24 cellular contexts compared by ENCODE assay signal in the genomic region with DNA sequence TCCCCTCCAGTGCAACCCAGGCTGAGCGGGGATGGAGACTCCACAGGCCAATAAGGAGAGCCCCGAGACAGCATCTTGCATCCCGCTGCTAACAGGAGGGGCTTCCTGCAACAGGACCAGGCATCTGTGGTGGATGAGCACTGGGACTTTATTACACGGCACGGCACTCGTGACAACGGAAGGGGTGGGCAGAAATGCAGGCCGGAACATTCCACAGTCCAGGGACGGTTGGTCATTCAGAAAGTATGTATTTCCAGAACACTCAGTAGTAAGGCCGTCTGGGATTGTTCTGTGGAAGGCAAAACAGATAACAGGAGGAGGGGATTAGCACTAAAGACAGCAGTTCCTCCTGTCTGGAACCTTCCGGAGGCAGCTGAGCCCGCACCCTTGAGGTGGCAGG. TPM values are rescaled to one million over a fixed set of nuclear protein-coding genes. Genes with fewer than 3 reads are reported as not detected.
DNase-seq lines count a peak whose midpoint lies in the region; ATAC-seq and TF ChIP-seq lines count a peak whose summit lies in the region.
"Had no signal": no experiment of that assay in that cellular context is flagged by ENCODE, and none has a peak within 500 bp of the region (broad histone marks: within the 10 kb centered on the region; RNA-seq: fewer than 3 reads in every experiment).

No MANE protein-coding gene starts in this region.

- H3K9me3 ChIP-seq in left lung (no peaks in the 10 kb centered on the region), Peyer's patch (no peaks in the 10 kb centered on the region)
- H3K9me3 ChIP-seq: MG63, suprapubic skin had no signal

- peaks cover 20% of the 10 kb centered on the region for H3K27me3 Mint-ChIP-seq in activated CD4-positive, alpha-beta T cell treated with anti-CD3 and anti-CD28 coated beads, Interleukin-2, amount 10 ng/mL, durations not matched to agents 7 days and 5 days
- H3K27me3 Mint-ChIP-seq in brain = peaks cover 7% of the 10 kb centered on the region

- peak overlapping the region; percentile 38 for H3K27ac Mint-ChIP-seq in activated CD4-positive, alpha-beta T cell treated with anti-CD3 and anti-CD28 coated beads, Interleukin-2, amount 10 ng/mL, durations not matched to agents 7 days and 5 days
- H3K27ac Mint-ChIP-seq in brain = peak overlapping the region in 3 of 5 experiments; percentile 31 to 83 (median 70)
- H3K27ac Mint-ChIP-seq: activated naive CD8-positive, alpha-beta T cell treated with anti-CD3 and anti-CD28 coated beads for 36 hours; activated T-helper 1 cell treated with anti-CD3 and anti-CD28 coated beads, Interleukin-12 subunit alpha, Interleukin-12 subunit beta, Interleukin-2, Interleukin-4 antibody, amounts not matched to agents 30 ng/mL and 10 ng/mL and 1 ng/mL, durations not matched to agents 14 hours and 24 hours and 36 hours; CD4-positive, alpha-beta T cell; effector memory CD8-positive, alpha-beta T cell; neural progenitor cell had no signal

- H3K4me3 ChIP-seq in left lung (no peak overlapping the region), Peyer's patch (no peak overlapping the region)
- H3K4me3 ChIP-seq: MG63, neural progenitor cell, suprapubic skin had no signal

- no peak overlapping the region for H3K27ac ChIP-seq in left lung
- H3K27ac ChIP-seq in Peyer's patch = no peak overlapping the region
- H3K27ac ChIP-seq: neural progenitor cell, suprapubic skin had no signal

- CTCF ChIA-PET in activated CD4-positive, alpha-beta T cell treated with anti-CD3 and anti-CD28 coated beads, Interleukin-2, amount 10 ng/mL, durations not matched to agents 7 days and 5 days (lab: Charles Lee) = interaction anchor here (1.1 kb wide), 1 partner anchor 12 kb away, joined by 3 read pairs; no protein-coding TSS in a partner anchor

- TF ChIP-seq POLR2A in Peyer's patch (IDR thresholded peaks at IDR 0.05) = no peak

- H3K4me1 Mint-ChIP-seq in activated CD4-positive, alpha-beta T cell treated with anti-CD3 and anti-CD28 coated beads, Interleukin-2, amount 10 ng/mL, durations not matched to agents 7 days and 5 days = peaks cover 3% of the 10 kb centered on the region
- peaks cover 29% of the 10 kb centered on the region for H3K4me1 Mint-ChIP-seq in brain

- DNase-seq in activated CD4-positive, alpha-beta T cell treated with anti-CD3 and anti-CD28 coated beads, Interleukin-2, amount 10 ng/mL, durations not matched to agents 7 days and 5 days = no peak
- DNase-seq in activated CD4-positive, alpha-beta T cell treated with anti-CD3 and anti-CD28 coated beads for 4 hours = no peak
- peak; percentile 86 for DNase-seq in iris pigment epithelial cell (ENCODE audit: low read depth)
- no peak for DNase-seq in left lung
- no peak for DNase-seq in Peyer's patch
- DNase-seq in ecto neural progenitor cell (ENCODE audit: low spot score) = no peak
- DNase-seq: activated naive CD8-positive, alpha-beta T cell treated with anti-CD3 and anti-CD28 coated beads for 36 hours; CD4-positive, alpha-beta T cell; central memory CD4-positive, alpha-beta T cell; effector memory CD8-positive, alpha-beta T cell; hypothalamus; mesendoderm; MG63; NCI-H748 treated with DMSO at 0.1 percent for 48 hours; OCI-M1 had no signal

- intact Hi-C loops in left lung (cut with DNase I) = no loop called here

- H3K4me3 Mint-ChIP-seq in activated CD4-positive, alpha-beta T cell treated with anti-CD3 and anti-CD28 coated beads, Interleukin-2, amount 10 ng/mL, durations not matched to agents 7 days and 5 days = no peak overlapping the region
- H3K4me3 Mint-ChIP-seq in brain = no peak overlapping the region
- H3K4me3 Mint-ChIP-seq: activated naive CD8-positive, alpha-beta T cell treated with anti-CD3 and anti-CD28 coated beads for 36 hours; activated T-helper 1 cell treated with anti-CD3 and anti-CD28 coated beads, Interleukin-12 subunit alpha, Interleukin-12 subunit beta, Interleukin-2, Interleukin-4 antibody, amounts not matched to agents 30 ng/mL and 10 ng/mL and 1 ng/mL, durations not matched to agents 14 hours and 24 hours and 36 hours; CD4-positive, alpha-beta T cell; effector memory CD8-positive, alpha-beta T cell; neural progenitor cell had no signal

- H3K27me3 ChIP-seq in left lung (peaks cover 0 to 33% of the 10 kb centered on the region in 2 donors), Peyer's patch (no peaks in the 10 kb centered on the region)
- H3K27me3 ChIP-seq: neural progenitor cell had no signal

- no peaks in the 10 kb centered on the region for H3K9me3 Mint-ChIP-seq in activated CD4-positive, alpha-beta T cell treated with anti-CD3 and anti-CD28 coated beads, Interleukin-2, amount 10 ng/mL, durations not matched to agents 7 days and 5 days
- peaks cover 0 to 3% (median 0%) of the 10 kb centered on the region in 5 experiments for H3K9me3 Mint-ChIP-seq in brain
- H3K9me3 Mint-ChIP-seq: activated naive CD8-positive, alpha-beta T cell treated with anti-CD3 and anti-CD28 coated beads for 36 hours; activated T-helper 1 cell treated with anti-CD3 and anti-CD28 coated beads, Interleukin-12 subunit alpha, Interleukin-12 subunit beta, Interleukin-2, Interleukin-4 antibody, amounts not matched to agents 30 ng/mL and 10 ng/mL and 1 ng/mL, durations not matched to agents 14 hours and 24 hours and 36 hours; CD4-positive, alpha-beta T cell; effector memory CD8-positive, alpha-beta T cell; neural progenitor cell had no signal

- H3K36me3 ChIP-seq in left lung (peaks cover 0 to 69% of the 10 kb centered on the region in 2 donors), Peyer's patch (peaks cover 0 to 60% (median 0%) of the 10 kb centered on the region in 3 donors)
- H3K36me3 ChIP-seq: neural progenitor cell had no signal

- no peak for ATAC-seq in left lung
- ATAC-seq in GM21367 (IDR thresholded peaks at IDR 0.05; ENCODE audit: unreplicated experiment) = no peak
- ATAC-seq: effector memory CD8-positive, alpha-beta T cell; HCT116 had no signal

- H3K4me1 ChIP-seq in left lung = peaks cover 0 to 7% of the 10 kb centered on the region in 2 donors
- peaks cover 0 to 27% (median 5%) of the 10 kb centered on the region in 4 donors for H3K4me1 ChIP-seq in Peyer's patch
- H3K4me1 ChIP-seq: neural progenitor cell had no signal

- POLR2A ChIA-PET in activated CD4-positive, alpha-beta T cell treated with anti-CD3 and anti-CD28 coated beads, Interleukin-2, amount 10 ng/mL, durations not matched to agents 7 days and 5 days (lab: Charles Lee) = no interaction called here

- H3K36me3 Mint-ChIP-seq in activated CD4-positive, alpha-beta T cell treated with anti-CD3 and anti-CD28 coated beads, Interleukin-2, amount 10 ng/mL, durations not matched to agents 7 days and 5 days (ENCODE audit: low read depth) = peaks cover 10% of the 10 kb centered on the region
- peaks cover 23% of the 10 kb centered on the region for H3K36me3 Mint-ChIP-seq in brain

- no peak for TF ChIP-seq CTCF in brain (conservative IDR thresholded peaks at IDR 0.05)
- TF ChIP-seq CTCF in left lung (IDR thresholded peaks at IDR 0.05) = no peak
- TF ChIP-seq CTCF in Peyer's patch (IDR thresholded peaks at IDR 0.05) = no peak

RNA-seq across cellular contexts. Expression of a gene that starts 3.3 kb away (rescaled TPM):
- total RNA-seq in activated CD4-positive, alpha-beta T cell treated with anti-CD3 and anti-CD28 coated beads, Interleukin-2, amount 10 ng/mL, durations not matched to agents 7 days and 5 days = not detected
- polyA plus RNA-seq in brain (ENCODE audit: insufficient read depth, low read depth, low replicate concordance) = 0.51 TPM
- total RNA-seq in left lung (under 1 TPM; 0.55 to 0.65 TPM), Peyer's patch (100 to 1,000 TPM in 3 of 4 donors, 10 to 100 TPM in 1; 31.4 to 534 (median 463) TPM)
- total RNA-seq: A172; activated CD8-positive, alpha-beta memory T cell treated with anti-CD3 and anti-CD28 coated beads for 36 hours; activated naive CD8-positive, alpha-beta T cell treated with anti-CD3 and anti-CD28 coated beads for 36 hours; activated T-helper 1 cell treated with anti-CD3 and anti-CD28 coated beads, Interleukin-12 subunit alpha, Interleukin-12 subunit beta, Interleukin-2, Interleukin-4 antibody, amounts not matched to agents 30 ng/mL and 10 ng/mL and 1 ng/mL, durations not matched to agents 14 hours and 24 hours and 36 hours; CD4-positive, alpha-beta T cell; T-helper 2 cell treated with Interferon-gamma antibody and Interleukin-4, amounts not matched to agents 100 ng/mL and 5 ng/mL, for 36 hours had no signal

RNA-seq across cellular contexts. Expression of a gene that starts 43.9 kb away (rescaled TPM):
- total RNA-seq in activated CD4-positive, alpha-beta T cell treated with anti-CD3 and anti-CD28 coated beads, Interleukin-2, amount 10 ng/mL, durations not matched to agents 7 days and 5 days = 10 to 100 TPM; 70.8 to 73.1 TPM
- polyA plus RNA-seq in brain (ENCODE audit: insufficient read depth, low read depth, low replicate concordance) = 52.3 TPM
- total RNA-seq in left lung (10 to 100 TPM; 35.6 to 37.7 TPM), Peyer's patch (10 to 100 TPM; 49.5 to 58.6 (median 55.2) TPM)

RNA-seq across cellular contexts. Expression of a gene that starts 44.2 kb away (rescaled TPM):
- total RNA-seq in activated CD4-positive, alpha-beta T cell treated with anti-CD3 and anti-CD28 coated beads, Interleukin-2, amount 10 ng/mL, durations not matched to agents 7 days and 5 days = 10 to 100 TPM; 71.9 to 81.4 TPM
- 26.9 TPM for polyA plus RNA-seq in brain (ENCODE audit: insufficient read depth, low read depth, low replicate concordance)
- total RNA-seq in left lung (10 to 100 TPM; 46.7 to 50.8 TPM), Peyer's patch (100 to 1,000 TPM in 3 of 4 donors, 10 to 100 TPM in 1; 79.3 to 160 (median 130) TPM)

Comparison
In these comparisons a context has a peak if more than half of its experiments do, and no peak if none do; other contexts are left out.
1. RNA of a gene that starts 3.3 kb away (total RNA-seq): 31.4 to 534 TPM in Peyer's patch; 0.55 to 0.65 TPM in left lung and not detected in activated CD4-positive, alpha-beta T cell treated with anti-CD3 and anti-CD28 coated beads, Interleukin-2, amount 10 ng/mL, durations not matched to agents 7 days and 5 days; every median in the first group is over 10 times any median in the second.